ENCODE assay signal across 8 cellular contexts in genomic region chr22:28019360-28019759, GRCh38.
DNase-seq lines count a peak whose midpoint lies in the region; ATAC-seq and TF ChIP-seq lines count a peak whose summit lies in the region.

No MANE protein-coding gene starts in this region.

- no peaks in the 10 kb centered on the region for H4K20me1 ChIP-seq in HCT116 (ENCODE audit: insufficient read depth)

- no peak overlapping the region for H3K27ac ChIP-seq in HCT116 (ENCODE audit: low read depth, low read length)
- H3K27ac ChIP-seq in adrenal gland: peak overlapping the region in 2 of 5 donors; percentile 26 to 66

- in situ Hi-C loops in G401 (cut with HindIII; ENCODE audit: low sequenced_read_pairs): no loop called here

- H3K4me3 ChIP-seq in HCT116 (replicated peaks in 1 of 2; ENCODE audit: low read depth in 1 of 2, low read length in 2 of 2) (no peak overlapping the region), adrenal gland (no peak overlapping the region)

- ATAC-seq in HCT116 (peak; percentile 18; the same call in 1 of the 2 replicates), omental fat pad (ENCODE audit: low FRiP score) (no peak), GM21529 (IDR thresholded peaks at IDR 0.05; ENCODE audit: unreplicated experiment) (no peak)

- no peaks in the 10 kb centered on the region for H3K9me2 ChIP-seq in HCT116 (ENCODE audit: insufficient read depth)

- H3K9ac ChIP-seq in HCT116 (ENCODE audit: low read length): no peak overlapping the region

- no peak for TF ChIP-seq RAD21 in HCT116 (IDR thresholded peaks at IDR 0.05; ENCODE audit: low read depth)

- POLR2A ChIA-PET in HCT116 (lab: Charles Lee): no interaction called here

- RAD21 ChIA-PET in HCT116 (lab: Charles Lee; ENCODE audit: low non-redundant PET in 1 of 2, low total read pairs in 2 of 2, uncharacterized antibody in 2 of 2, unreplicated experiment in 2 of 2): interaction anchor here in 1 of 2 experiments (1.3 kb wide), 1 partner anchor 574 kb away, joined by 5 read pairs; no protein-coding TSS in a partner anchor

- H3K36me3 ChIP-seq in HCT116 (ENCODE audit: control insufficient read depth in 1 of 2, insufficient read depth in 2 of 2, low read length in 2 of 2) (no peaks in the 10 kb centered on the region), adrenal gland (replicated peaks in 1 of 2) (no peaks in the 10 kb centered on the region)

- TF ChIP-seq CTCF in HCT116 (IDR thresholded peaks at IDR 0.05 in 2 of 3, conservative IDR thresholded peaks at IDR 0.05 in 1 of 3; ENCODE audit: borderline replicate concordance in 1 of 3, insufficient read depth in 1 of 3, low read depth in 2 of 3, low read length in 2 of 3) (no peak), adrenal gland (IDR thresholded peaks at IDR 0.05) (peak in 1 of 6 experiments; percentile 7), omental fat pad (IDR thresholded peaks at IDR 0.05) (no peak)

- TF ChIP-seq POLR2A in HCT116 (IDR thresholded peaks at IDR 0.05; ENCODE audit: borderline replicate concordance, extremely low read depth, insufficient read depth, insufficient read length) (no peak), adrenal gland (IDR thresholded peaks at IDR 0.05) (no peak)

- no TSS peak for BruUV-seq in HCT116 (replicated peaks; lab: Mats Ljungman, UMichigan)

- DNase-seq in AG20443 (ENCODE audit: low spot score) (peak; percentile 37), HCT116 (ENCODE audit: low read depth, low spot score) (no peak), adrenal gland (peak; percentile 66 to 84 (median 78)), omental fat pad (ENCODE audit: low spot score) (peak; percentile 15), CD1c-positive myeloid dendritic cell (ENCODE audit: extremely low spot score) (no peak), G401 (ENCODE audit: low spot score) (no peak)
- no peak for DNase-seq in stimulated activated CD4-positive, alpha-beta T cell treated with anti-CD3 and anti-CD28 coated beads, Interleukin-1b, Interleukin-23, amount 100 ng/mL, for 48 hours

- CTCF ChIA-PET in HCT116 (lab: Charles Lee): interaction anchor here (1.1 to 2.1 kb wide), 8 partner anchors 9 to 1021 kb away, joined by 3 to 7 read pairs (median 5); no protein-coding TSS in a partner anchor

- no peak overlapping the region for H3K4me2 ChIP-seq in HCT116 (ENCODE audit: low read length)

- H3K27me3 ChIP-seq in HCT116 (ENCODE audit: insufficient read depth, low read length): peaks cover 7% of the 10 kb centered on the region; the same call in 1 of the 2 replicates
- H3K27me3 ChIP-seq in adrenal gland: no peaks in the 10 kb centered on the region

- H2AFZ ChIP-seq in HCT116 (ENCODE audit: low read depth, low read length, poor library complexity, severe bottlenecking): no peak overlapping the region

- H3K9me3 ChIP-seq in HCT116 (ENCODE audit: control insufficient read depth in 1 of 2, insufficient read depth in 1 of 2, low read depth in 1 of 2, low read length in 2 of 2) (no peaks in the 10 kb centered on the region), adrenal gland (replicated peaks in 1 of 3) (no peaks in the 10 kb centered on the region)

- WGBS in adrenal gland, 4 donors: 48 to 86% (median 58%) methylated on average over 2 to 8 of the region's 8 CpGs

- H3K4me1 ChIP-seq in HCT116 (ENCODE audit: control insufficient read depth in 1 of 2, insufficient read depth in 2 of 2, low read length in 2 of 2): peaks cover 0 to 6% of the 10 kb centered on the region in 2 experiments; a peak in 1 of 4 replicates
- H3K4me1 ChIP-seq in adrenal gland (replicated peaks in 1 of 2): peaks cover 0 to 26% of the 10 kb centered on the region in 2 donors

- intact Hi-C loops in HCT116 (cut with micrococcal nuclease): no loop called here
- intact Hi-C loops in adrenal gland (cut with DNase I): no loop called here

- H3K79me2 ChIP-seq in HCT116 (ENCODE audit: insufficient read depth, low read length): no peaks in the 10 kb centered on the region

TF ChIP-seq in HCT116, 20 proteins besides CTCF, POLR2A, EP300 and RAD21:
- no peak for TF ChIP-seq EGR1 (IDR thresholded peaks at IDR 0.05; ENCODE audit: low read depth)
- TF ChIP-seq SRF (IDR thresholded peaks at IDR 0.05; ENCODE audit: low read depth): no peak
- TF ChIP-seq CBX3 (IDR thresholded peaks at IDR 0.05; ENCODE audit: low read depth): no peak
- no peak for TF ChIP-seq CEBPB (IDR thresholded peaks at IDR 0.05; ENCODE audit: low read depth)
- no peak for TF ChIP-seq YY1 (IDR thresholded peaks at IDR 0.05; ENCODE audit: extremely low read depth, insufficient replicate concordance, low read depth, low read length)
- TF ChIP-seq EZH2 (IDR thresholded peaks at IDR 0.05): no peak
- no peak for TF ChIP-seq ZNF274 (IDR thresholded peaks at IDR 0.05; ENCODE audit: low read depth, low read length)
- TF ChIP-seq ZFX (IDR thresholded peaks at IDR 0.05): no peak
- no peak for TF ChIP-seq REST (IDR thresholded peaks at IDR 0.05; ENCODE audit: low read depth)
- no peak for TF ChIP-seq TCF7L2 (IDR thresholded peaks at IDR 0.05; ENCODE audit: borderline replicate concordance, extremely low read depth, insufficient read depth, insufficient read length)
- no peak for TF ChIP-seq ATF3 (IDR thresholded peaks at IDR 0.05)
- no peak for TF ChIP-seq SP1 (IDR thresholded peaks at IDR 0.05; ENCODE audit: low read depth)
- TF ChIP-seq JUND (IDR thresholded peaks at IDR 0.05): no peak
- no peak for TF ChIP-seq MAX (IDR thresholded peaks at IDR 0.05)
- no peak for TF ChIP-seq FOSL1 (IDR thresholded peaks at IDR 0.05; ENCODE audit: low read depth)
- no peak for TF ChIP-seq SIN3A (IDR thresholded peaks at IDR 0.05; ENCODE audit: low read depth)
- no peak for TF ChIP-seq ELF1 (IDR thresholded peaks at IDR 0.05; ENCODE audit: borderline replicate concordance, low read depth)
- no peak for TF ChIP-seq POLR2AphosphoS5 (IDR thresholded peaks at IDR 0.05; ENCODE audit: low read depth, low read length)
TF ChIP-seq in HCT116: peak in this region for 0.

Comparison
In these comparisons a context has a peak if more than half of its experiments do, and no peak if none do; other contexts are left out.
1. DNase-seq: peak in AG20443 (single experiment), adrenal gland (7 of 7) and omental fat pad (single experiment); none in HCT116 (single experiment), CD1c-positive myeloid dendritic cell (single experiment), stimulated activated CD4-positive, alpha-beta T cell treated with anti-CD3 and anti-CD28 coated beads, Interleukin-1b, Interleukin-23, amount 100 ng/mL, for 48 hours (single experiment) and G401 (single experiment).